Comparison of ENCODE assay signal across 8 cellular contexts in genomic region chr13:45119469-45119989, GRCh38. TPM values are rescaled to one million over a fixed set of nuclear protein-coding genes. Genes with fewer than 3 reads are reported as not detected.
DNase-seq lines count a peak whose midpoint lies in the region; ATAC-seq and TF ChIP-seq lines count a peak whose summit lies in the region.

No MANE protein-coding gene starts in this region.

- peaks cover 2% of the 10 kb centered on the region; the same call in 1 of the 2 replicates for H3K36me3 ChIP-seq in H7 (replicated peaks; ENCODE audit: control insufficient read depth, insufficient read depth, low read length)

- intact Hi-C loops in sciatic nerve (cut with DNase I), result no loop called here

- peak overlapping the region; percentile 51 for H3K4me3 ChIP-seq in H7 (ENCODE audit: insufficient read depth, low read depth, low read length)

- peak overlapping the region; percentile 88 for H3K27ac ChIP-seq in foreskin keratinocyte

- no peaks in the 10 kb centered on the region for H3K4me1 ChIP-seq in foreskin keratinocyte

- TF ChIP-seq CTCF in foreskin keratinocyte (conservative IDR thresholded peaks at IDR 0.05), result no peak

- no peaks in the 10 kb centered on the region; the same call in 1 of the 2 replicates for H3K27me3 ChIP-seq in H7 (ENCODE audit: control insufficient read depth, insufficient read depth, low read length)
- H3K27me3 ChIP-seq in foreskin keratinocyte, result no peaks in the 10 kb centered on the region

- DNase-seq in EL (peak; percentile 40), H7 (no peak), NOMO-1 treated with dmso at 0.1 percent for 144 hours (lab: John Stamatoyannopoulos, UW; ENCODE audit: unreplicated experiment) (peak; percentile 26), foreskin keratinocyte (no peak), sciatic nerve (ENCODE audit: low spot score) (no peak), retina (no peak), D341Med (ENCODE audit: low spot score) (no peak)
- peak; percentile 55 for DNase-seq in activated T-cell treated with anti-CD3 and anti-CD28 coated beads, Interleukin-2, amount 50 U/mL, for 1 hour

- ATAC-seq in foreskin keratinocyte, result no peak
- peak; percentile 79 for ATAC-seq in sciatic nerve

RNA-seq across cellular contexts. Expression of gene GTF2F2, which starts 0.8 kb away (rescaled TPM):
- 30.6 and 40.8 TPM in 2 replicates for total RNA-seq in H7 (2014; rRNA removed; shearing (Covaris generic))
- total RNA-seq in foreskin keratinocyte (45.4 and 49.3 TPM in 2 replicates), sciatic nerve (37.1 TPM)
- 34.5 and 42.8 TPM in 2 replicates for polyA plus RNA-seq in foreskin keratinocyte

Comparison
In these comparisons a context has a peak if more than half of its experiments do, and no peak if none do; other contexts are left out.
1. DNase-seq: peak in EL (single experiment), NOMO-1 treated with dmso at 0.1 percent for 144 hours (single experiment) and activated T-cell treated with anti-CD3 and anti-CD28 coated beads, Interleukin-2, amount 50 U/mL, for 1 hour (single experiment); none in H7 (single experiment), foreskin keratinocyte (0 of 2), sciatic nerve (single experiment), retina (single experiment) and D341Med (single experiment).